Comparison of ENCODE assay signal across 1 cellular context in the genomic region with DNA sequence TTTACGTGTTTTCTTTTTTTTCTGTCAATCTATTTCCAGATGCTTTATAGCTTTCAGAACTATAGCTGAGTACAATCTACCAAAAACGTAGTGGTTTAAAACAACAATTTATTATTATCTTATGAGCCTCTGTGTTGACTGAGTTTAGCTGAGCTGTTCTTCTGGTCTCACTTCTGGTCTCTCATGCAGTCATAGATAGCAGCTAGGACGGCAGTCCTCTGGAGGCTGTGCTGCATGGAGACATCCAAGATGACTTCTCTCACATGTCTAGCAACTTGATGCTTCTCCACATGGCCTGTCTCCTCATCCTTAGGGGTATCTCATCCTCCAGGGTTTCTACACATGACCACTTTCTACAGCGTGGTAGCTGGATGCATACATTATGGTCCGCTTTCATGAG.
TF ChIP-seq lines count a peak whose summit lies in the region.

No MANE protein-coding gene starts in this region.

TF ChIP-seq in HCT116, 20 proteins besides CTCF, POLR2A, EP300 and RAD21 (continued from another document):
- TF ChIP-seq YY1 (IDR thresholded peaks at IDR 0.05; ENCODE audit: extremely low read depth, insufficient replicate concordance, low read depth, low read length) (no peak), SRF (IDR thresholded peaks at IDR 0.05; ENCODE audit: low read depth) (no peak), TCF7L2 (IDR thresholded peaks at IDR 0.05; ENCODE audit: borderline replicate concordance, extremely low read depth, insufficient read depth, insufficient read length) (no peak), MAX (IDR thresholded peaks at IDR 0.05) (no peak), ZNF274 (IDR thresholded peaks at IDR 0.05; ENCODE audit: low read depth, low read length) (no peak), SP1 (IDR thresholded peaks at IDR 0.05; ENCODE audit: low read depth) (no peak), POLR2AphosphoS5 (IDR thresholded peaks at IDR 0.05; ENCODE audit: low read depth, low read length) (no peak)
- TF ChIP-seq, protein P1, sequence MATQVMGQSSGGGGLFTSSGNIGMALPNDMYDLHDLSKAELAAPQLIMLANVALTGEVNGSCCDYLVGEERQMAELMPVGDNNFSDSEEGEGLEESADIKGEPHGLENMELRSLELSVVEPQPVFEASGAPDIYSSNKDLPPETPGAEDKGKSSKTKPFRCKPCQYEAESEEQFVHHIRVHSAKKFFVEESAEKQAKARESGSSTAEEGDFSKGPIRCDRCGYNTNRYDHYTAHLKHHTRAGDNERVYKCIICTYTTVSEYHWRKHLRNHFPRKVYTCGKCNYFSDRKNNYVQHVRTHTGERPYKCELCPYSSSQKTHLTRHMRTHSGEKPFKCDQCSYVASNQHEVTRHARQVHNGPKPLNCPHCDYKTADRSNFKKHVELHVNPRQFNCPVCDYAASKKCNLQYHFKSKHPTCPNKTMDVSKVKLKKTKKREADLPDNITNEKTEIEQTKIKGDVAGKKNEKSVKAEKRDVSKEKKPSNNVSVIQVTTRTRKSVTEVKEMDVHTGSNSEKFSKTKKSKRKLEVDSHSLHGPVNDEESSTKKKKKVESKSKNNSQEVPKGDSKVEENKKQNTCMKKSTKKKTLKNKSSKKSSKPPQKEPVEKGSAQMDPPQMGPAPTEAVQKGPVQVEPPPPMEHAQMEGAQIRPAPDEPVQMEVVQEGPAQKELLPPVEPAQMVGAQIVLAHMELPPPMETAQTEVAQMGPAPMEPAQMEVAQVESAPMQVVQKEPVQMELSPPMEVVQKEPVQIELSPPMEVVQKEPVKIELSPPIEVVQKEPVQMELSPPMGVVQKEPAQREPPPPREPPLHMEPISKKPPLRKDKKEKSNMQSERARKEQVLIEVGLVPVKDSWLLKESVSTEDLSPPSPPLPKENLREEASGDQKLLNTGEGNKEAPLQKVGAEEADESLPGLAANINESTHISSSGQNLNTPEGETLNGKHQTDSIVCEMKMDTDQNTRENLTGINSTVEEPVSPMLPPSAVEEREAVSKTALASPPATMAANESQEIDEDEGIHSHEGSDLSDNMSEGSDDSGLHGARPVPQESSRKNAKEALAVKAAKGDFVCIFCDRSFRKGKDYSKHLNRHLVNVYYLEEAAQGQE (IDR thresholded peaks at IDR 0.05; ENCODE audit: low read depth), result no peak
TF ChIP-seq in HCT116: peak in this region for 0.
